21 cellular contexts compared by ENCODE assay signal in the genomic region with DNA sequence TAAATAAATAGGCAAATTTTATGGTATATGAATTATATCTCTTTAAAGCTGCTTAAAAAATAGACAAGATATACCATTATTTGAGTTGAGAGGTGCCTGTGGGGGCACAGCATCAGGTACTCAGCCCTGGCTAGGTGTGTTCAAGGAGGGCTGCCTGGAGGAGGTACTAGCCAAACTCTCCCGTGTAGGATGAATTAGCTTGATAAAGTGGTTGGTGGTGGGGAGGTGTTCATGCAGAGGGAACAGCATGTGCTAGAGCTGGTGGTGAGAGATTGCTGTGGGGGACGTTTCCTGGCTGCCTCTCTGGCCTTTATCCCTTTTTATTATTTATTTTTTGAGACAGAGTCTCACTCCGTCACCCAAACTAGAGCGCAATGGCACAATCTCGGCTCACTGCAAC. TPM values are rescaled to one million over a fixed set of nuclear protein-coding genes. Genes with fewer than 3 reads are reported as not detected.
DNase-seq lines count a peak whose midpoint lies in the region; ATAC-seq, FAIRE-seq and TF ChIP-seq lines count a peak whose summit lies in the region.
"Had no signal": no experiment of that assay in that cellular context is flagged by ENCODE, and none has a peak within 500 bp of the region (broad histone marks: within the 10 kb centered on the region; RNA-seq: fewer than 3 reads in every experiment).

No MANE protein-coding gene starts in this region.

- H3K4me2 ChIP-seq in astrocyte (ENCODE audit: low read length) (no peak overlapping the region), trophoblast cell (ENCODE audit: low read length) (no peak overlapping the region)
- H3K4me2 ChIP-seq: GM23338 had no signal

- peak overlapping the region; percentile 40 for H2BK120ac ChIP-seq in trophoblast cell (ENCODE audit: insufficient read depth, low read length, poor library complexity)

- H3K9ac ChIP-seq in astrocyte (ENCODE audit: low read length) (no peak overlapping the region), trophoblast cell (ENCODE audit: low read length) (no peak overlapping the region)

- POLR2A ChIA-PET in HEK293 (lab: Yijun Ruan, JAX) = no interaction called here

- H3K27ac Mint-ChIP-seq in astrocyte (ENCODE audit: unreplicated experiment) = peak overlapping the region; percentile 53
- H3K27ac Mint-ChIP-seq: GM23338, H9, HFFc6 had no signal

- peak; percentile 3 for DNase-seq in Right ventricle myocardium superior
- DNase-seq in left ventricle myocardium superior = no peak
- no peak for DNase-seq in astrocyte (ENCODE audit: low read depth)
- DNase-seq in trophoblast cell = no peak
- no peak for DNase-seq in kidney glomerular epithelial cell (lab: John Stamatoyannopoulos, UW)
- DNase-seq: 8988T; C1 segment of cervical spinal cord; Calu3; CD4-positive, alpha-beta memory T cell; COR-L47; DMS53; DMS79 treated with DMSO at 0.1 percent for 48 hours; GF-D8; H9; HFFc6 had no signal

- H3K4me3 Mint-ChIP-seq in astrocyte (ENCODE audit: unreplicated experiment) = no peak overlapping the region
- H3K4me3 Mint-ChIP-seq: CD4-positive, alpha-beta memory T cell; GM23338; H9; HFFc6 had no signal

- H4K12ac ChIP-seq in trophoblast cell (ENCODE audit: low read depth, low read length) = no peak overlapping the region

- H3K9me3 Mint-ChIP-seq in astrocyte (ENCODE audit: unreplicated experiment) = peaks cover under 1% of the 10 kb centered on the region
- H3K9me3 Mint-ChIP-seq: CD4-positive, alpha-beta memory T cell; GM23338; H9; HFFc6 had no signal

- no peak overlapping the region for H3K23ac ChIP-seq in trophoblast cell (ENCODE audit: low read length)

- intact Hi-C loops in Right ventricle myocardium superior (cut with DNase I) (no loop called here), left ventricle myocardium superior (cut with micrococcal nuclease) (no loop called here)

- no peak overlapping the region for H3K14ac ChIP-seq in trophoblast cell (ENCODE audit: low read length)

- no peak overlapping the region for H3K18ac ChIP-seq in trophoblast cell (ENCODE audit: low read length)

- WGBS in trophoblast cell (ENCODE audit: extremely low coverage, insufficient coverage, insufficient read length) = no CpG with 5 or more reads among the region's 5 CpGs

- no peaks in the 10 kb centered on the region for H4K20me1 ChIP-seq in astrocyte (ENCODE audit: insufficient read depth, low read length)

- TF ChIP-seq CTCF in HEK293 (tag by site-specific recombination; IDR thresholded peaks at IDR 0.05) (no peak), astrocyte (IDR thresholded peaks at IDR 0.05; ENCODE audit: insufficient read depth, low read depth, low read length) (no peak)

- H3K27ac ChIP-seq in HEK293 (ENCODE audit: extremely low read depth, low read depth, low read length) (no peak overlapping the region), astrocyte (ENCODE audit: low read depth, low read length) (no peak overlapping the region), trophoblast cell (ENCODE audit: low read depth, low read length) (no peak overlapping the region)

- no peaks in the 10 kb centered on the region for H3K79me2 ChIP-seq in astrocyte (ENCODE audit: insufficient read depth, low read length)
- peaks cover 2% of the 10 kb centered on the region for H3K79me2 ChIP-seq in trophoblast cell (ENCODE audit: control insufficient read depth, insufficient read depth, low read length, poor library complexity)

- H3K27me3 ChIP-seq in astrocyte (ENCODE audit: insufficient read depth, low read length) = no peaks in the 10 kb centered on the region
- H3K27me3 ChIP-seq in trophoblast cell (ENCODE audit: insufficient read depth, low read length) = no peaks in the 10 kb centered on the region

- no peak overlapping the region for H2BK5ac ChIP-seq in trophoblast cell (ENCODE audit: low read depth, low read length, poor library complexity)

- H3K4me3 ChIP-seq in HEK293 (ENCODE audit: low read depth, low read length) = no peak overlapping the region
- H3K4me3 ChIP-seq in astrocyte (ENCODE audit: insufficient read depth, low read depth, low read length) = no peak overlapping the region
- H3K4me3 ChIP-seq in trophoblast cell (ENCODE audit: low read depth, low read length) = no peak overlapping the region
- H3K4me3 ChIP-seq: GM23338 had no signal

- FAIRE-seq in astrocyte (lab: Jason Lieb, UNC) = no peak
- FAIRE-seq: GM12891, GM18507 had no signal

- H4K91ac ChIP-seq in trophoblast cell (ENCODE audit: low read depth, low read length) = peak overlapping the region; percentile 9

- H3K4me1 ChIP-seq in HEK293 (ENCODE audit: control insufficient read depth, insufficient read depth, low read length) (no peaks in the 10 kb centered on the region), astrocyte (ENCODE audit: insufficient read depth, low read length) (peaks cover 10% of the 10 kb centered on the region), trophoblast cell (ENCODE audit: control insufficient read depth in 1 of 2, insufficient read depth in 2 of 2, low read length in 2 of 2) (peaks cover 8 to 16% of the 10 kb centered on the region in 2 experiments)

- H4K8ac ChIP-seq in trophoblast cell (ENCODE audit: low read depth, low read length) = no peak overlapping the region

- CTCF ChIA-PET in HEK293 (lab: Yijun Ruan, JAX) = interaction anchor here (0.6 to 1.0 kb wide), 3 partner anchors 8 to 88 kb away, joined by 3 to 6 read pairs (median 3); no protein-coding TSS in a partner anchor

- no peaks in the 10 kb centered on the region for H3K27me3 Mint-ChIP-seq in astrocyte (ENCODE audit: low read depth, unreplicated experiment)

- H2BK12ac ChIP-seq in trophoblast cell (ENCODE audit: low read length) = peak overlapping the region; percentile 67

- ATAC-seq in Right ventricle myocardium superior (ENCODE audit: poor library complexity) (no peak), left ventricle myocardium superior (no peak), GM19023 (IDR thresholded peaks at IDR 0.05; ENCODE audit: unreplicated experiment) (no peak)
- ATAC-seq: HCT116 had no signal

- H3K36me3 Mint-ChIP-seq in astrocyte (ENCODE audit: low read depth, unreplicated experiment) = no peaks in the 10 kb centered on the region
- H3K36me3 Mint-ChIP-seq: CD4-positive, alpha-beta memory T cell had no signal

- H3K36me3 ChIP-seq in HEK293 (ENCODE audit: control insufficient read depth in 2 of 2, insufficient read depth in 1 of 2, low read length in 2 of 2) (no peaks in the 10 kb centered on the region), astrocyte (ENCODE audit: insufficient read depth, low read length) (no peaks in the 10 kb centered on the region), trophoblast cell (ENCODE audit: control insufficient read depth in 1 of 2, insufficient read depth in 2 of 2, low read length in 2 of 2) (no peaks in the 10 kb centered on the region)

- no peak overlapping the region for H3K4ac ChIP-seq in trophoblast cell (ENCODE audit: low read depth, low read length)

- peaks cover 19% of the 10 kb centered on the region for H3K79me1 ChIP-seq in trophoblast cell (ENCODE audit: low read length)

- peaks cover 16% of the 10 kb centered on the region for H3K4me1 Mint-ChIP-seq in astrocyte (ENCODE audit: low read depth, unreplicated experiment)

- no peaks in the 10 kb centered on the region for H3K9me3 ChIP-seq in HEK293 (ENCODE audit: control insufficient read depth, insufficient read depth, low read depth, low read length)
- H3K9me3 ChIP-seq in astrocyte (ENCODE audit: insufficient read depth, low read depth, low read length) = no peaks in the 10 kb centered on the region
- no peaks in the 10 kb centered on the region for H3K9me3 ChIP-seq in trophoblast cell (ENCODE audit: insufficient read depth, low read depth, low read length)

- H2AK5ac ChIP-seq in trophoblast cell (ENCODE audit: low read length) = peak overlapping the region; percentile 84

- no peak overlapping the region for H2AFZ ChIP-seq in astrocyte (ENCODE audit: low read depth, low read length)
- H2AFZ ChIP-seq in trophoblast cell (ENCODE audit: insufficient read depth, low read length, poor library complexity) = no peak overlapping the region
- H2AFZ ChIP-seq: GM23338 had no signal

TF ChIP-seq in HEK293, 187 proteins besides CTCF, POLR2A, EP300 and RAD21:
- TF ChIP-seq ZNF341 (tag by site-specific recombination; IDR thresholded peaks at IDR 0.05; ENCODE audit: low read depth) = peak; percentile 76
- TF ChIP-seq, protein P1, sequence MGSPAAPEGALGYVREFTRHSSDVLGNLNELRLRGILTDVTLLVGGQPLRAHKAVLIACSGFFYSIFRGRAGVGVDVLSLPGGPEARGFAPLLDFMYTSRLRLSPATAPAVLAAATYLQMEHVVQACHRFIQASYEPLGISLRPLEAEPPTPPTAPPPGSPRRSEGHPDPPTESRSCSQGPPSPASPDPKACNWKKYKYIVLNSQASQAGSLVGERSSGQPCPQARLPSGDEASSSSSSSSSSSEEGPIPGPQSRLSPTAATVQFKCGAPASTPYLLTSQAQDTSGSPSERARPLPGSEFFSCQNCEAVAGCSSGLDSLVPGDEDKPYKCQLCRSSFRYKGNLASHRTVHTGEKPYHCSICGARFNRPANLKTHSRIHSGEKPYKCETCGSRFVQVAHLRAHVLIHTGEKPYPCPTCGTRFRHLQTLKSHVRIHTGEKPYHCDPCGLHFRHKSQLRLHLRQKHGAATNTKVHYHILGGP (tag by site-specific recombination; IDR thresholded peaks at IDR 0.05) = no peak

RNA-seq across cellular contexts. Expression of a gene that starts 23.2 kb away (rescaled TPM):
- total RNA-seq in Right ventricle myocardium superior (5.0 TPM), left ventricle myocardium superior (4.1 TPM), astrocyte (119 and 126 TPM in 2 replicates)
- 24.9 and 25.0 TPM in 2 replicates for polyA plus RNA-seq in trophoblast cell (2013)
- polyA plus RNA-seq: CD4-positive, alpha-beta memory T cell had no signal

Comparison
In these comparisons a context has a peak if more than half of its experiments do, and no peak if none do; other contexts are left out.
1. RNA of a gene that starts 23.2 kb away (total RNA-seq): 119 to 126 TPM in astrocyte; 5.0 TPM in Right ventricle myocardium superior (single experiment) and 4.1 TPM in left ventricle myocardium superior (single experiment); every median in the first group is over 10 times any median in the second.